Comparison of ENCODE assay signal across 1 cellular context in the genomic region with DNA sequence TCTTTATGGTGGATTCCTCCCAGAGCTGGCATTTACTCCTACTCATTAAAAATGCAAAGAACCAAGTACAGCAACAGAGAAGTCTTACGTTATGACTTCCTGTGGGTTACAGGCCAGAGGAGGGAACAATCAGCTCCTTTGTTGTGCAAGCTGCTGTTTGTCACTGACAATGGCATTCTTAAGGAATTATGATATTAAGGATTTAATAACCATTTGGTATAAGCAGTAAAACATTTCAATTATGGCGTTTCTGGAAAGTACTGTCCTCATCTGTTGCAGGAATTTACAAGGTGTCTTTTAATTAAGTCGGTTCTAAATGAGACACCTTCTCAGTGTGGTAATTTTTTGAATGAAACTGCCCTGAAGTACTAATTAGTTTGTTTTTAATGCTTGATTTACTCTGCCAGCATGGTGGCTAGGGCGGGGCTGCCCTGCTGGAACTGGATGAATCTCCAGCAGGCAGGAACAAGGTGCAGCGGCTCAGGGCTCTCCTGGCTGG.
TF ChIP-seq lines count a peak whose summit lies in the region.

No MANE protein-coding gene starts in this region.

TF ChIP-seq in endothelial cell of umbilical vein, 7 proteins besides CTCF, POLR2A, EP300 and RAD21:
- TF ChIP-seq GATA2 (IDR thresholded peaks at IDR 0.05; ENCODE audit: insufficient read depth, insufficient read length, low read depth, low read length), result no peak
- TF ChIP-seq JUN (IDR thresholded peaks at IDR 0.05; ENCODE audit: borderline replicate concordance, insufficient read depth, insufficient read length, low read depth), result peak; percentile 23
